Comparison of ENCODE assay signal across 1 cellular context in genomic region chr2:152715854-152716428, GRCh38.
TF ChIP-seq lines count a peak whose summit lies in the region.

No MANE protein-coding gene starts in this region.

TF ChIP-seq in HepG2, 621 proteins besides CTCF, POLR2A, EP300 and RAD21 (continues in another document):
- TF ChIP-seq, protein P1, sequence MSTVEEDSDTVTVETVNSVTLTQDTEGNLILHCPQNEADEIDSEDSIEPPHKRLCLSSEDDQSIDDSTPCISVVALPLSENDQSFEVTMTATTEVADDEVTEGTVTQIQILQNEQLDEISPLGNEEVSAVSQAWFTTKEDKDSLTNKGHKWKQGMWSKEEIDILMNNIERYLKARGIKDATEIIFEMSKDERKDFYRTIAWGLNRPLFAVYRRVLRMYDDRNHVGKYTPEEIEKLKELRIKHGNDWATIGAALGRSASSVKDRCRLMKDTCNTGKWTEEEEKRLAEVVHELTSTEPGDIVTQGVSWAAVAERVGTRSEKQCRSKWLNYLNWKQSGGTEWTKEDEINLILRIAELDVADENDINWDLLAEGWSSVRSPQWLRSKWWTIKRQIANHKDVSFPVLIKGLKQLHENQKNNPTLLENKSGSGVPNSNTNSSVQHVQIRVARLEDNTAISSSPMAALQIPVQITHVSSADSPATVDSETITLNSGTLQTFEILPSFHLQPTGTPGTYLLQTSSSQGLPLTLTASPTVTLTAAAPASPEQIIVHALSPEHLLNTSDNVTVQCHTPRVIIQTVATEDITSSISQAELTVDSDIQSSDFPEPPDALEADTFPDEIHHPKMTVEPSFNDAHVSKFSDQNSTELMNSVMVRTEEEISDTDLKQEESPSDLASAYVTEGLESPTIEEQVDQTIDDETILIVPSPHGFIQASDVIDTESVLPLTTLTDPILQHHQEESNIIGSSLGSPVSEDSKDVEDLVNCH (CRISPR knock-in tag; IDR thresholded peaks at IDR 0.05), result no peak
- TF ChIP-seq MEF2D (CRISPR knock-in tag; IDR thresholded peaks at IDR 0.05), result no peak
- no peak for TF ChIP-seq ZBTB37 (CRISPR knock-in tag; IDR thresholded peaks at IDR 0.05)
- no peak for TF ChIP-seq TCF12 (IDR thresholded peaks at IDR 0.05)
- no peak for TF ChIP-seq TCF12 (CRISPR knock-in tag; IDR thresholded peaks at IDR 0.05)
- no peak for TF ChIP-seq ZNF143 (CRISPR knock-in tag; IDR thresholded peaks at IDR 0.05)
- TF ChIP-seq, protein P2, sequence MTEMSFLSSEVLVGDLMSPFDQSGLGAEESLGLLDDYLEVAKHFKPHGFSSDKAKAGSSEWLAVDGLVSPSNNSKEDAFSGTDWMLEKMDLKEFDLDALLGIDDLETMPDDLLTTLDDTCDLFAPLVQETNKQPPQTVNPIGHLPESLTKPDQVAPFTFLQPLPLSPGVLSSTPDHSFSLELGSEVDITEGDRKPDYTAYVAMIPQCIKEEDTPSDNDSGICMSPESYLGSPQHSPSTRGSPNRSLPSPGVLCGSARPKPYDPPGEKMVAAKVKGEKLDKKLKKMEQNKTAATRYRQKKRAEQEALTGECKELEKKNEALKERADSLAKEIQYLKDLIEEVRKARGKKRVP (CRISPR knock-in tag; IDR thresholded peaks at IDR 0.05), result no peak
- no peak for TF ChIP-seq NFKB2 (CRISPR knock-in tag; IDR thresholded peaks at IDR 0.05; ENCODE audit: borderline replicate concordance)
- TF ChIP-seq TGIF2 (CRISPR knock-in tag; IDR thresholded peaks at IDR 0.05), result 0 out of 2 replicates have a peak, but pooled peaks have one; percentile 72
- no peak for TF ChIP-seq HCFC1 (IDR thresholded peaks at IDR 0.05; ENCODE audit: low read depth, low read length)
- TF ChIP-seq ZNF605 (CRISPR knock-in tag; IDR thresholded peaks at IDR 0.05), result no peak
- peak; percentile 41; the same call in 1 of the 2 replicates for TF ChIP-seq HNF4A (CRISPR knock-in tag; IDR thresholded peaks at IDR 0.05)
- no peak for TF ChIP-seq FOSL1 (CRISPR knock-in tag; IDR thresholded peaks at IDR 0.05; ENCODE audit: borderline replicate concordance)
- TF ChIP-seq, protein P3, sequence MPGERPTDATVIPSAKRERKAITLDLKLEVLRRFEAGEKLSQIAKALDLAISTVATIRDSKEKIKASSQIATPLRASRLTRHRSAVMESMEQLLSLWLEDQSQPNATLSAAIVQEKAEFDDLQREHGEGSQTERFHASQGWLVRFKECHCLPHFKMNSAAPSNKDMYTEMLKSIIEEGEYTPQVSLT (CRISPR knock-in tag; IDR thresholded peaks at IDR 0.05; ENCODE audit: borderline replicate concordance, low read depth), result no peak
- 0 out of 2 replicates have a peak, but pooled peaks have one; percentile 25 for TF ChIP-seq SMC3 (IDR thresholded peaks at IDR 0.05; ENCODE audit: low read length)
- TF ChIP-seq ARNT (IDR thresholded peaks at IDR 0.05), result no peak
- TF ChIP-seq ZNF563 (CRISPR knock-in tag; IDR thresholded peaks at IDR 0.05), result no peak
- TF ChIP-seq ZNF570 (CRISPR knock-in tag; IDR thresholded peaks at IDR 0.05; ENCODE audit: borderline replicate concordance), result no peak
- no peak for TF ChIP-seq SP4 (CRISPR knock-in tag; IDR thresholded peaks at IDR 0.05)
- TF ChIP-seq TEAD2 (CRISPR knock-in tag; IDR thresholded peaks at IDR 0.05), result no peak
- TF ChIP-seq, protein P4, sequence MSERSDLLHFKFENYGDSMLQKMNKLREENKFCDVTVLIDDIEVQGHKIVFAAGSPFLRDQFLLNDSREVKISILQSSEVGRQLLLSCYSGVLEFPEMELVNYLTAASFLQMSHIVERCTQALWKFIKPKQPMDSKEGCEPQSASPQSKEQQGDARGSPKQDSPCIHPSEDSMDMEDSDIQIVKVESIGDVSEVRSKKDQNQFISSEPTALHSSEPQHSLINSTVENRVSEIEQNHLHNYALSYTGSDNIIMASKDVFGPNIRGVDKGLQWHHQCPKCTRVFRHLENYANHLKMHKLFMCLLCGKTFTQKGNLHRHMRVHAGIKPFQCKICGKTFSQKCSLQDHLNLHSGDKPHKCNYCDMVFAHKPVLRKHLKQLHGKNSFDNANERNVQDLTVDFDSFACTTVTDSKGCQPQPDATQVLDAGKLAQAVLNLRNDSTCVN (CRISPR knock-in tag; IDR thresholded peaks at IDR 0.05; ENCODE audit: borderline replicate concordance), result no peak
- TF ChIP-seq, protein P5, sequence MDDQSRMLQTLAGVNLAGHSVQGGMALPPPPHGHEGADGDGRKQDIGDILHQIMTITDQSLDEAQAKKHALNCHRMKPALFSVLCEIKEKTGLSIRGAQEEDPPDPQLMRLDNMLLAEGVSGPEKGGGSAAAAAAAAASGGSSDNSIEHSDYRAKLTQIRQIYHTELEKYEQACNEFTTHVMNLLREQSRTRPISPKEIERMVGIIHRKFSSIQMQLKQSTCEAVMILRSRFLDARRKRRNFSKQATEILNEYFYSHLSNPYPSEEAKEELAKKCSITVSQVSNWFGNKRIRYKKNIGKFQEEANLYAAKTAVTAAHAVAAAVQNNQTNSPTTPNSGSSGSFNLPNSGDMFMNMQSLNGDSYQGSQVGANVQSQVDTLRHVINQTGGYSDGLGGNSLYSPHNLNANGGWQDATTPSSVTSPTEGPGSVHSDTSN (CRISPR knock-in tag; IDR thresholded peaks at IDR 0.05; ENCODE audit: borderline replicate concordance), result no peak
- no peak; the same call in 1 of the 2 replicates for TF ChIP-seq FOXA3 (CRISPR knock-in tag; IDR thresholded peaks at IDR 0.05)
- no peak for TF ChIP-seq PHF5A (CRISPR knock-in tag; IDR thresholded peaks at IDR 0.05; ENCODE audit: low read depth, unreplicated experiment)
- TF ChIP-seq GABPB1 (CRISPR knock-in tag; IDR thresholded peaks at IDR 0.05), result no peak
- TF ChIP-seq ZSCAN29 (CRISPR knock-in tag; conservative IDR thresholded peaks at IDR 0.05), result no peak
- TF ChIP-seq NBN (conservative IDR thresholded peaks at IDR 0.05), result no peak
- no peak for TF ChIP-seq TMF1 (CRISPR knock-in tag; IDR thresholded peaks at IDR 0.05; ENCODE audit: low read depth)
- no peak for TF ChIP-seq MAF1 (CRISPR knock-in tag; IDR thresholded peaks at IDR 0.05; ENCODE audit: borderline replicate concordance)
- TF ChIP-seq ZNF251 (CRISPR knock-in tag; IDR thresholded peaks at IDR 0.05), result no peak
- TF ChIP-seq CEBPG (CRISPR knock-in tag; IDR thresholded peaks at IDR 0.05), result no peak
- TF ChIP-seq, protein P6, sequence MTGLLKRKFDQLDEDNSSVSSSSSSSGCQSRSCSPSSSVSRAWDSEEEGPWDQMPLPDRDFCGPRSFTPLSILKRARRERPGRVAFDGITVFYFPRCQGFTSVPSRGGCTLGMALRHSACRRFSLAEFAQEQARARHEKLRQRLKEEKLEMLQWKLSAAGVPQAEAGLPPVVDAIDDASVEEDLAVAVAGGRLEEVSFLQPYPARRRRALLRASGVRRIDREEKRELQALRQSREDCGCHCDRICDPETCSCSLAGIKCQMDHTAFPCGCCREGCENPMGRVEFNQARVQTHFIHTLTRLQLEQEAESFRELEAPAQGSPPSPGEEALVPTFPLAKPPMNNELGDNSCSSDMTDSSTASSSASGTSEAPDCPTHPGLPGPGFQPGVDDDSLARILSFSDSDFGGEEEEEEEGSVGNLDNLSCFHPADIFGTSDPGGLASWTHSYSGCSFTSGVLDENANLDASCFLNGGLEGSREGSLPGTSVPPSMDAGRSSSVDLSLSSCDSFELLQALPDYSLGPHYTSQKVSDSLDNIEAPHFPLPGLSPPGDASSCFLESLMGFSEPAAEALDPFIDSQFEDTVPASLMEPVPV (CRISPR knock-in tag; IDR thresholded peaks at IDR 0.05), result no peak
- TF ChIP-seq HOMEZ (CRISPR knock-in tag; IDR thresholded peaks at IDR 0.05; ENCODE audit: low read depth), result peak; percentile 56; the same call in 1 of the 2 replicates
- TF ChIP-seq, protein P7, sequence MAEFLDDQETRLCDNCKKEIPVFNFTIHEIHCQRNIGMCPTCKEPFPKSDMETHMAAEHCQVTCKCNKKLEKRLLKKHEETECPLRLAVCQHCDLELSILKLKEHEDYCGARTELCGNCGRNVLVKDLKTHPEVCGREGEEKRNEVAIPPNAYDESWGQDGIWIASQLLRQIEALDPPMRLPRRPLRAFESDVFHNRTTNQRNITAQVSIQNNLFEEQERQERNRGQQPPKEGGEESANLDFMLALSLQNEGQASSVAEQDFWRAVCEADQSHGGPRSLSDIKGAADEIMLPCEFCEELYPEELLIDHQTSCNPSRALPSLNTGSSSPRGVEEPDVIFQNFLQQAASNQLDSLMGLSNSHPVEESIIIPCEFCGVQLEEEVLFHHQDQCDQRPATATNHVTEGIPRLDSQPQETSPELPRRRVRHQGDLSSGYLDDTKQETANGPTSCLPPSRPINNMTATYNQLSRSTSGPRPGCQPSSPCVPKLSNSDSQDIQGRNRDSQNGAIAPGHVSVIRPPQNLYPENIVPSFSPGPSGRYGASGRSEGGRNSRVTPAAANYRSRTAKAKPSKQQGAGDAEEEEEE (CRISPR knock-in tag; IDR thresholded peaks at IDR 0.05; ENCODE audit: borderline replicate concordance), result no peak
- TF ChIP-seq ZNF34 (CRISPR knock-in tag; IDR thresholded peaks at IDR 0.05; ENCODE audit: borderline replicate concordance), result no peak
- no peak for TF ChIP-seq ZBTB44 (CRISPR knock-in tag; IDR thresholded peaks at IDR 0.05)
- no peak for TF ChIP-seq ZNF879 (CRISPR knock-in tag; IDR thresholded peaks at IDR 0.05)
- no peak for TF ChIP-seq BCLAF1 (IDR thresholded peaks at IDR 0.05)
- TF ChIP-seq GZF1 (CRISPR knock-in tag; IDR thresholded peaks at IDR 0.05), result no peak
- no peak for TF ChIP-seq SIN3B (IDR thresholded peaks at IDR 0.05; ENCODE audit: low read length)
- no peak for TF ChIP-seq MEIS1 (CRISPR knock-in tag; IDR thresholded peaks at IDR 0.05; ENCODE audit: borderline replicate concordance)
- 0 out of 2 replicates have a peak, but pooled peaks have one; percentile 43 for TF ChIP-seq KDM2A (CRISPR knock-in tag; IDR thresholded peaks at IDR 0.05; ENCODE audit: borderline replicate concordance, low read depth)
- TF ChIP-seq MBNL3 (CRISPR knock-in tag; conservative IDR thresholded peaks at IDR 0.05), result no peak
- no peak for TF ChIP-seq ARID2 (CRISPR knock-in tag; IDR thresholded peaks at IDR 0.05; ENCODE audit: borderline replicate concordance)
- no peak for TF ChIP-seq ZNF775 (CRISPR knock-in tag; IDR thresholded peaks at IDR 0.05; ENCODE audit: borderline replicate concordance)
- no peak for TF ChIP-seq NFE2L1 (CRISPR knock-in tag; IDR thresholded peaks at IDR 0.05; ENCODE audit: borderline replicate concordance)
- TF ChIP-seq, protein P8, sequence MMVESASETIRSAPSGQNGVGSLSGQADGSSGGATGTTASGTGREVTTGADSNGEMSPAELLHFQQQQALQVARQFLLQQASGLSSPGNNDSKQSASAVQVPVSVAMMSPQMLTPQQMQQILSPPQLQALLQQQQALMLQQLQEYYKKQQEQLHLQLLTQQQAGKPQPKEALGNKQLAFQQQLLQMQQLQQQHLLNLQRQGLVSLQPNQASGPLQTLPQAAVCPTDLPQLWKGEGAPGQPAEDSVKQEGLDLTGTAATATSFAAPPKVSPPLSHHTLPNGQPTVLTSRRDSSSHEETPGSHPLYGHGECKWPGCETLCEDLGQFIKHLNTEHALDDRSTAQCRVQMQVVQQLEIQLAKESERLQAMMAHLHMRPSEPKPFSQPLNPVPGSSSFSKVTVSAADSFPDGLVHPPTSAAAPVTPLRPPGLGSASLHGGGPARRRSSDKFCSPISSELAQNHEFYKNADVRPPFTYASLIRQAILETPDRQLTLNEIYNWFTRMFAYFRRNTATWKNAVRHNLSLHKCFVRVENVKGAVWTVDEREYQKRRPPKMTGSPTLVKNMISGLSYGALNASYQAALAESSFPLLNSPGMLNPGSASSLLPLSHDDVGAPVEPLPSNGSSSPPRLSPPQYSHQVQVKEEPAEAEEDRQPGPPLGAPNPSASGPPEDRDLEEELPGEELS (CRISPR knock-in tag; IDR thresholded peaks at IDR 0.05), result 0 out of 2 replicates have a peak, but pooled peaks have one; percentile 20
